In genomic region chr2:238919307-238919706, GRCh38 we compare ENCODE assay signal across 13 cellular contexts.
DNase-seq lines count a peak whose midpoint lies in the region; ATAC-seq and TF ChIP-seq lines count a peak whose summit lies in the region.
"Had no signal": no experiment of that assay in that cellular context is flagged by ENCODE, and none has a peak within 500 bp of the region (broad histone marks: within the 10 kb centered on the region; RNA-seq: fewer than 3 reads in every experiment).

No MANE protein-coding gene starts in this region.

- H4K20me1 ChIP-seq in GM23338 (replicated peaks; ENCODE audit: insufficient read depth) (no peaks in the 10 kb centered on the region), mammary epithelial cell (ENCODE audit: insufficient read depth, low read length) (no peaks in the 10 kb centered on the region)

- H3K4me2 ChIP-seq in GM23338 = no peak overlapping the region
- no peak overlapping the region for H3K4me2 ChIP-seq in mammary epithelial cell (ENCODE audit: insufficient read depth, low read depth, low read length)
- H3K4me2 ChIP-seq: BLaER1 treated with 17β-estradiol and CSF1 and Interleukin-3, amounts not matched to agents 10 nM and 100 nM had no signal

- intact Hi-C loops in adrenal gland (cut with DNase I) = no loop called here
- intact Hi-C loops in mammary epithelial cell (cut with micrococcal nuclease) = no loop called here

- H3K27ac ChIP-seq in GM23338 (ENCODE audit: low read depth) = no peak overlapping the region
- no peak overlapping the region for H3K27ac ChIP-seq in adrenal gland
- no peak overlapping the region for H3K27ac ChIP-seq in mammary epithelial cell (ENCODE audit: insufficient read depth, low read depth, low read length)
- H3K27ac ChIP-seq: BLaER1 treated with 17β-estradiol and CSF1 and Interleukin-3, amounts not matched to agents 10 nM and 100 nM had no signal

- in situ Hi-C loops in mammary epithelial cell (cut with MboI; ENCODE audit: low sequenced_read_pairs in 2 of 2) = no loop called here

- CTCF ChIA-PET in WTC11 (lab: Charles Lee) = interaction anchor here (0.9 kb wide), 1 partner anchor 44 kb away, joined by 3 read pairs; no protein-coding TSS in a partner anchor
- CTCF ChIA-PET in mammary epithelial cell (lab: Charles Lee; ENCODE audit: low non-redundant PET) = no interaction called here

- H3F3A ChIP-seq in GM23338 (replicated peaks; ENCODE audit: low read depth) = no peaks in the 10 kb centered on the region

- POLR2A ChIA-PET in WTC11 (lab: Charles Lee) = no interaction called here

- dilution Hi-C loops in mammary epithelial cell (cut with HindIII; ENCODE audit: low sequenced_read_pairs) = no loop called here

- H3K9me3 ChIP-seq in adrenal gland (replicated peaks in 1 of 3) = no peaks in the 10 kb centered on the region
- no peaks in the 10 kb centered on the region for H3K9me3 ChIP-seq in mammary epithelial cell (replicated peaks; ENCODE audit: insufficient read depth, low read length)
- H3K9me3 ChIP-seq: BLaER1 treated with 17β-estradiol and CSF1 and Interleukin-3, amounts not matched to agents 10 nM and 100 nM had no signal

- H3K79me2 ChIP-seq in GM23338 (replicated peaks; ENCODE audit: insufficient read depth) = no peaks in the 10 kb centered on the region
- H3K79me2 ChIP-seq in mammary epithelial cell (ENCODE audit: insufficient read depth, low read length) = no peaks in the 10 kb centered on the region

- H3K9me2 ChIP-seq in GM23338 (ENCODE audit: insufficient read depth) = no peaks in the 10 kb centered on the region

- no peak overlapping the region for H3K9ac ChIP-seq in mammary epithelial cell (ENCODE audit: insufficient read depth, low read length)
- H3K9ac ChIP-seq: BLaER1 treated with 17β-estradiol and CSF1 and Interleukin-3, amounts not matched to agents 10 nM and 100 nM had no signal

- no peaks in the 10 kb centered on the region; the same call in 2 of the 3 replicates for H3K9me3 Mint-ChIP-seq in GM23338
- 0 out of 2 replicates have a peak, but pooled peaks cover 6% of the 10 kb centered on the region for H3K9me3 Mint-ChIP-seq in WTC11
- H3K9me3 Mint-ChIP-seq in type B pancreatic cell = no peaks in the 10 kb centered on the region

- H3K4me1 Mint-ChIP-seq in GM23338 (no peaks in the 10 kb centered on the region; the same call in 2 of the 3 replicates), WTC11 (no peaks in the 10 kb centered on the region), type B pancreatic cell (ENCODE audit: unreplicated experiment) (peaks cover 2% of the 10 kb centered on the region)
- H3K4me1 Mint-ChIP-seq: CD4-positive, CD25-positive, alpha-beta regulatory T cell had no signal

- DNase-seq in GM23338 (ENCODE audit: low spot score) (no peak), WTC11 (ENCODE audit: low spot score) (peak; percentile 8), mesenteric fat pad (ENCODE audit: low spot score) (peak; percentile 57), type B pancreatic cell (ENCODE audit: extremely low spot score, unreplicated experiment) (peak; percentile 32), adrenal gland (no peak), mammary epithelial cell (no peak), NCI-H748 (lab: John Stamatoyannopoulos, UW; ENCODE audit: unreplicated experiment) (no peak)
- DNase-seq: ACHN; CD4-positive, CD25-positive, alpha-beta regulatory T cell; DMS53; GF-D8 had no signal

- TF ChIP-seq POLR2A in adrenal gland (IDR thresholded peaks at IDR 0.05) = no peak

- H3K4me1 ChIP-seq in GM23338 (ENCODE audit: insufficient read depth) = no peaks in the 10 kb centered on the region
- no peaks in the 10 kb centered on the region for H3K4me1 ChIP-seq in adrenal gland (replicated peaks in 1 of 2)
- peaks cover 20% of the 10 kb centered on the region for H3K4me1 ChIP-seq in mammary epithelial cell (ENCODE audit: insufficient read depth, low read length)
- H3K4me1 ChIP-seq: BLaER1 treated with 17β-estradiol and CSF1 and Interleukin-3, amounts not matched to agents 10 nM and 100 nM had no signal

- H3K4me3 Mint-ChIP-seq in GM23338 (no peak overlapping the region), WTC11 (no peak overlapping the region), type B pancreatic cell (no peak overlapping the region)
- H3K4me3 Mint-ChIP-seq: CD4-positive, CD25-positive, alpha-beta regulatory T cell had no signal

- H3K27me3 Mint-ChIP-seq in GM23338 (ENCODE audit: insufficient read depth, low read depth, poor library complexity) = peaks cover 19% of the 10 kb centered on the region
- H3K27me3 Mint-ChIP-seq in WTC11 (ENCODE audit: low read depth) = no peaks in the 10 kb centered on the region; the same call in 1 of the 2 replicates
- H3K27me3 Mint-ChIP-seq in type B pancreatic cell = peaks cover 24% of the 10 kb centered on the region

- H3K36me3 Mint-ChIP-seq in GM23338 (ENCODE audit: low read depth) = no peaks in the 10 kb centered on the region
- no peaks in the 10 kb centered on the region for H3K36me3 Mint-ChIP-seq in WTC11
- H3K36me3 Mint-ChIP-seq in type B pancreatic cell = no peaks in the 10 kb centered on the region
- H3K36me3 Mint-ChIP-seq: CD4-positive, CD25-positive, alpha-beta regulatory T cell had no signal

- H3K4me3 ChIP-seq in GM23338 (no peak overlapping the region), adrenal gland (no peak overlapping the region), mammary epithelial cell (replicated peaks in 1 of 3; ENCODE audit: insufficient read depth in 1 of 3, low read depth in 2 of 3, low read length in 3 of 3) (no peak overlapping the region)
- H3K4me3 ChIP-seq: BLaER1 treated with 17β-estradiol and CSF1 and Interleukin-3, amounts not matched to agents 10 nM and 100 nM had no signal

- 72 to 85% (median 78%) methylated on average over 11 of the region's 11 CpGs for WGBS in adrenal gland, 4 donors
- 88% methylated on average over 4 of the region's 11 CpGs for WGBS in mammary epithelial cell (ENCODE audit: low coverage, missing lambda C conversion rate)

- H3K27me3 ChIP-seq in GM23338 (ENCODE audit: insufficient read depth) = no peaks in the 10 kb centered on the region
- no peaks in the 10 kb centered on the region for H3K27me3 ChIP-seq in adrenal gland
- no peaks in the 10 kb centered on the region for H3K27me3 ChIP-seq in mammary epithelial cell (ENCODE audit: insufficient read depth, low read length)

- no peak overlapping the region for H2AFZ ChIP-seq in GM23338
- no peak overlapping the region for H2AFZ ChIP-seq in mammary epithelial cell (ENCODE audit: low read depth, low read length)

- TF ChIP-seq CTCF in GM23338 (conservative IDR thresholded peaks at IDR 0.05; ENCODE audit: low read depth in 2 of 2) = no peak
- TF ChIP-seq CTCF in WTC11 (IDR thresholded peaks at IDR 0.05) = no peak
- TF ChIP-seq CTCF in type B pancreatic cell (conservative IDR thresholded peaks at IDR 0.05) = no peak
- no peak for TF ChIP-seq CTCF in adrenal gland (IDR thresholded peaks at IDR 0.05)
- TF ChIP-seq CTCF in mammary epithelial cell (conservative IDR thresholded peaks at IDR 0.05 in 1 of 2, IDR thresholded peaks at IDR 0.05 in 1 of 2; ENCODE audit: extremely low read depth in 1 of 2, insufficient read depth in 1 of 2, low read depth in 1 of 2, low read length in 2 of 2) = no peak

- H3K36me3 ChIP-seq in GM23338 (ENCODE audit: insufficient read depth) = no peaks in the 10 kb centered on the region
- no peaks in the 10 kb centered on the region for H3K36me3 ChIP-seq in adrenal gland (replicated peaks in 1 of 2)
- no peaks in the 10 kb centered on the region for H3K36me3 ChIP-seq in mammary epithelial cell (ENCODE audit: insufficient read depth, low read length)
- H3K36me3 ChIP-seq: BLaER1 treated with 17β-estradiol and CSF1 and Interleukin-3, amounts not matched to agents 10 nM and 100 nM had no signal

- no peak overlapping the region for H3K27ac Mint-ChIP-seq in GM23338
- H3K27ac Mint-ChIP-seq in WTC11 = no peak overlapping the region
- no peak overlapping the region for H3K27ac Mint-ChIP-seq in type B pancreatic cell
- H3K27ac Mint-ChIP-seq: CD4-positive, CD25-positive, alpha-beta regulatory T cell had no signal

- no TSS peak for BruUV-seq in mammary epithelial cell (replicated peaks; lab: Mats Ljungman, UMichigan)

- ATAC-seq in GM23338 (peak; percentile 63; the same call in 2 of the 3 replicates), WTC11 (no peak; the same call in 1 of the 2 replicates)
- ATAC-seq: HCT116 had no signal

TF ChIP-seq in GM23338, 12 proteins besides CTCF, POLR2A, EP300 and RAD21 (continues in another document):
- TF ChIP-seq ETS1 (IDR thresholded peaks at IDR 0.05) = no peak

TF ChIP-seq in WTC11, 78 proteins besides CTCF, POLR2A, EP300 and RAD21:
- TF ChIP-seq ATF3 (CRISPR knock-in tag; conservative IDR thresholded peaks at IDR 0.05) (no peak), TEAD4 (CRISPR knock-in tag; IDR thresholded peaks at IDR 0.05) (no peak), ZNF121 (CRISPR knock-in tag; IDR thresholded peaks at IDR 0.05) (no peak), ETV6 (CRISPR knock-in tag; IDR thresholded peaks at IDR 0.05) (no peak), ATF1 (CRISPR knock-in tag; IDR thresholded peaks at IDR 0.05) (no peak), JUN (CRISPR knock-in tag; IDR thresholded peaks at IDR 0.05) (no peak)

Comparison
In these comparisons a context has a peak if more than half of its experiments do, and no peak if none do; other contexts are left out.
1. DNase-seq: peak in WTC11 (single experiment), mesenteric fat pad (single experiment) and type B pancreatic cell (single experiment); none in GM23338 (single experiment), adrenal gland (0 of 7), mammary epithelial cell (single experiment) and NCI-H748 (single experiment).